1 cellular context compared by ENCODE assay signal in the genomic region with DNA sequence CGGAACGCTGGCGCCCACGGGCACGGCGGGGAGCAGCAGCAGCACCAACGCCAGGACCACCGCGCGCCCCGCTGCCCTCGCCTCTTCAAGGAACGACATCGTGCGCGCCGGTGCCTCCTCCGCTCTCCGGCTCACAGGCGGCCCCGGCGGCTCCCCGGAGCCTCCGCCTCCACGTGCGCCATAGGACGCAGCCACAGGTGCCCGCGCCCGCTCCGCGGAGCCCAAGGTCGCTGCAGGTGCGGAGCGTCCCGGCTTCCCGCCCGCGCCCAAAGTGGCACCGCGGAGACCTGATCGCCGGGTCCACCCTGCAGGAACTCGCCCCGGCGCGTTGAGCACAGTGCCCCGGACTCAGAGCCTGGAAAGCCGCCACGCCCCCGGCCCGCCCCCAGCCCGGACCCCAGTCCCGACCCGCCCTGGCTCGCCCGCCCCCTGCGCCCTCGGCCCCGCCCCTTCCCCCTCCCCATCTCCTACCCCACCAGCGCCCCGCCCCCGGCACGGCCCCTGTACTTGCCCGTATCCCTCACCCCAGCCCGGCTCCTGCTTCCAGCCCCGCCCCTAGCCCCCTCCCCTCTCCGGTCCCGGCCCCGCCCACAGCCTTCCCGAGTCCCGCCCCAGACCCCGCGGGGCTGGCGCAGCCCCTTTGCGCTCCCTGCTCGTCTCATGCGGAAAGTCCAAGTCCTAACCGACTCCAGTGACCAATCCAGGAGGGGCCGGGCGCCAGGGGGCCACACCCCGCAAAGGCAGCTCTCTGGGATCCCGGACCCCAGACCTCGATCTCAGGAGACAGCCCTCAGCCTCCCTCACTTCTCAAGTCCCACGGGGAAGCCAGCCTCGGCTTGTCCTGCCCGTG.
TF ChIP-seq lines count a peak whose summit lies in the region.

A gene with protein sequence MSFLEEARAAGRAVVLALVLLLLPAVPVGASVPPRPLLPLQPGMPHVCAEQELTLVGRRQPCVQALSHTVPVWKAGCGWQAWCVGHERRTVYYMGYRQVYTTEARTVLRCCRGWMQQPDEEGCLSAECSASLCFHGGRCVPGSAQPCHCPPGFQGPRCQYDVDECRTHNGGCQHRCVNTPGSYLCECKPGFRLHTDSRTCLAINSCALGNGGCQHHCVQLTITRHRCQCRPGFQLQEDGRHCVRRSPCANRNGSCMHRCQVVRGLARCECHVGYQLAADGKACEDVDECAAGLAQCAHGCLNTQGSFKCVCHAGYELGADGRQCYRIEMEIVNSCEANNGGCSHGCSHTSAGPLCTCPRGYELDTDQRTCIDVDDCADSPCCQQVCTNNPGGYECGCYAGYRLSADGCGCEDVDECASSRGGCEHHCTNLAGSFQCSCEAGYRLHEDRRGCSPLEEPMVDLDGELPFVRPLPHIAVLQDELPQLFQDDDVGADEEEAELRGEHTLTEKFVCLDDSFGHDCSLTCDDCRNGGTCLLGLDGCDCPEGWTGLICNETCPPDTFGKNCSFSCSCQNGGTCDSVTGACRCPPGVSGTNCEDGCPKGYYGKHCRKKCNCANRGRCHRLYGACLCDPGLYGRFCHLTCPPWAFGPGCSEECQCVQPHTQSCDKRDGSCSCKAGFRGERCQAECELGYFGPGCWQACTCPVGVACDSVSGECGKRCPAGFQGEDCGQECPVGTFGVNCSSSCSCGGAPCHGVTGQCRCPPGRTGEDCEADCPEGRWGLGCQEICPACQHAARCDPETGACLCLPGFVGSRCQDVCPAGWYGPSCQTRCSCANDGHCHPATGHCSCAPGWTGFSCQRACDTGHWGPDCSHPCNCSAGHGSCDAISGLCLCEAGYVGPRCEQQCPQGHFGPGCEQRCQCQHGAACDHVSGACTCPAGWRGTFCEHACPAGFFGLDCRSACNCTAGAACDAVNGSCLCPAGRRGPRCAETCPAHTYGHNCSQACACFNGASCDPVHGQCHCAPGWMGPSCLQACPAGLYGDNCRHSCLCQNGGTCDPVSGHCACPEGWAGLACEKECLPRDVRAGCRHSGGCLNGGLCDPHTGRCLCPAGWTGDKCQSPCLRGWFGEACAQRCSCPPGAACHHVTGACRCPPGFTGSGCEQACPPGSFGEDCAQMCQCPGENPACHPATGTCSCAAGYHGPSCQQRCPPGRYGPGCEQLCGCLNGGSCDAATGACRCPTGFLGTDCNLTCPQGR (N-terminal part only) (minus strand): TSS at position 339 of the 850 bp plus-strand sequence. CDS start 240 bp downstream, at position 99.

TF ChIP-seq in HCT116, 20 proteins besides CTCF, POLR2A, EP300 and RAD21:
- peak; percentile 66 for TF ChIP-seq POLR2AphosphoS5 (IDR thresholded peaks at IDR 0.05; ENCODE audit: low read depth, low read length)
- 0 out of 2 replicates have a peak, but pooled peaks have one; percentile 28 for TF ChIP-seq ZFX (IDR thresholded peaks at IDR 0.05)
- TF ChIP-seq, protein P1, sequence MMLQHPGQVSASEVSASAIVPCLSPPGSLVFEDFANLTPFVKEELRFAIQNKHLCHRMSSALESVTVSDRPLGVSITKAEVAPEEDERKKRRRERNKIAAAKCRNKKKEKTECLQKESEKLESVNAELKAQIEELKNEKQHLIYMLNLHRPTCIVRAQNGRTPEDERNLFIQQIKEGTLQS (IDR thresholded peaks at IDR 0.05) = no peak
- no peak for TF ChIP-seq TCF7L2 (IDR thresholded peaks at IDR 0.05; ENCODE audit: borderline replicate concordance, extremely low read depth, insufficient read depth, insufficient read length)
